Comparison of ENCODE assay signal across 22 cellular contexts in the genomic region with DNA sequence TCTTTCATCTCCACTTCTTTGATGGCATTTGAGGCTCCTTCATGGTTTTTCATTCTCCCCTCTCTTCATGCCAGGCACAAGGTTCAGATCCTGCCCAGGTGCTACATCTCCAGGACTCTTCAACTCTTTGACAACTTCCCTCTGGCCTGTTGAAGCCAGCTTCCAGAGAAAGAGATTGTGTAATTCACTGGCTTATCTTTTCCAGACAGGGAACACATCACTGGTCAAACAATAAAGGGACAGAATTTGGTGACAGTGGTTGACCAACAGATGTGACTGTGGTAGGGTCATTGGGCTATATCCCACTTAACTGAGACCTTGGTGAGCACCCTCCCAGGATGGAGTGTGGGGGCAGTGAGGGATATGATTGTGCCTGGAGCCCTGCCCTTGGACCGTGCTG.
DNase-seq lines count a peak whose midpoint lies in the region; ATAC-seq, FAIRE-seq and TF ChIP-seq lines count a peak whose summit lies in the region.
"Had no signal": no experiment of that assay in that cellular context is flagged by ENCODE, and none has a peak within 500 bp of the region (broad histone marks: within the 10 kb centered on the region; RNA-seq: fewer than 3 reads in every experiment).

No MANE protein-coding gene starts in this region.

- WGBS in right lobe of liver (ENCODE audit: insufficient coverage, low coverage, low lambda C conversion rate, missing lambda C conversion rate): 29% methylated on average over 1 of the region's 1 CpG
- 0% methylated on average over 1 of the region's 1 CpG for WGBS in HepG2 (ENCODE audit: low lambda C conversion rate)

- no peak overlapping the region for H3K27ac Mint-ChIP-seq in activated naive CD8-positive, alpha-beta T cell treated with anti-CD3 and anti-CD28 coated beads, Interleukin-2, amount 50 U/mL, for 24 hours
- no peak overlapping the region for H3K27ac Mint-ChIP-seq in activated naive CD8-positive, alpha-beta T cell treated with anti-CD3 and anti-CD28 coated beads for 36 hours
- H3K27ac Mint-ChIP-seq: CD4-positive, alpha-beta T cell; HFFc6 had no signal

- TF ChIP-seq POLR2A in right lobe of liver (IDR thresholded peaks at IDR 0.05) (no peak), HepG2 (IDR thresholded peaks at IDR 0.05; ENCODE audit: insufficient read depth in 1 of 2, low read depth in 2 of 2, low read length in 2 of 2) (no peak)

- H3K27ac ChIP-seq in right lobe of liver: no peak overlapping the region
- no peak overlapping the region for H3K27ac ChIP-seq in HepG2 (ENCODE audit: extremely low read length, insufficient read depth, low read length)
- H3K27ac ChIP-seq: 22Rv1, A549, C4-2B had no signal

- no peaks in the 10 kb centered on the region for H3K79me2 ChIP-seq in HepG2 (ENCODE audit: insufficient read depth, low read length)

- no peak for FAIRE-seq in HepG2 (lab: Jason Lieb, UNC)
- FAIRE-seq: A549, GM12892, GM18507 had no signal

- H3K4me3 ChIP-seq in right lobe of liver: no peak overlapping the region
- no peak overlapping the region for H3K4me3 ChIP-seq in HepG2 (replicated peaks in 1 of 3; ENCODE audit: insufficient read depth in 1 of 3, low read depth in 2 of 3, low read length in 3 of 3)
- H3K4me3 ChIP-seq: A549 had no signal

- POLR2A ChIA-PET in HepG2 (lab: Yijun Ruan, JAX): no interaction called here

- no TSS peak for BruUV-seq in HepG2 (replicated peaks; lab: Mats Ljungman, UMichigan)

- H4K20me1 ChIP-seq in HepG2 (ENCODE audit: insufficient read depth, low read length): no peaks in the 10 kb centered on the region

- no peak for DNase-seq in activated naive CD8-positive, alpha-beta T cell treated with anti-CD3 and anti-CD28 coated beads, Interleukin-2, amount 50 U/mL, for 24 hours
- no peak for DNase-seq in activated naive CD8-positive, alpha-beta T cell treated with anti-CD3 and anti-CD28 coated beads for 36 hours
- DNase-seq in right lobe of liver: no peak
- no peak for DNase-seq in HepG2 (ENCODE audit: low spot score)
- DNase-seq in left lobe of liver (ENCODE audit: low spot score): no peak
- DNase-seq in KG1 (lab: John Stamatoyannopoulos, UW): no peak
- DNase-seq: AML-193; CD4-positive, alpha-beta T cell; DMS153; DMS79; GDM1; GOT3; H7; HFFc6; IMR-90 had no signal

- in situ Hi-C loops in HepG2 (cut with HindIII; ENCODE audit: extremely low pct_ligation_motif_present, low pct_unique_long_range_greater_than_20kb): no loop called here

- no peaks in the 10 kb centered on the region for H3K9me3 Mint-ChIP-seq in activated naive CD8-positive, alpha-beta T cell treated with anti-CD3 and anti-CD28 coated beads, Interleukin-2, amount 50 U/mL, for 24 hours
- H3K9me3 Mint-ChIP-seq in activated naive CD8-positive, alpha-beta T cell treated with anti-CD3 and anti-CD28 coated beads for 36 hours: no peaks in the 10 kb centered on the region
- H3K9me3 Mint-ChIP-seq: CD4-positive, alpha-beta T cell had no signal

- intact Hi-C loops in right lobe of liver (cut with DNase I) (no loop called here), HepG2 (cut with micrococcal nuclease; ENCODE audit: unreplicated experiment) (no loop called here)

- H3K27me3 ChIP-seq in right lobe of liver (no peaks in the 10 kb centered on the region), HepG2 (ENCODE audit: control insufficient read depth in 1 of 2, insufficient read depth in 2 of 2, low read length in 2 of 2) (peaks cover 1 to 22% of the 10 kb centered on the region in 2 experiments; a peak in 1 of 5 replicates)

- no peak for TF ChIP-seq RAD21 in HepG2 (CRISPR knock-in tag; IDR thresholded peaks at IDR 0.05)

- H3K36me3 ChIP-seq in right lobe of liver (no peaks in the 10 kb centered on the region), HepG2 (replicated peaks in 1 of 2; ENCODE audit: control insufficient read depth in 1 of 2, insufficient read depth in 2 of 2, low read length in 2 of 2) (no peaks in the 10 kb centered on the region)

- H3K27me3 Mint-ChIP-seq in activated naive CD8-positive, alpha-beta T cell treated with anti-CD3 and anti-CD28 coated beads, Interleukin-2, amount 50 U/mL, for 24 hours: no peaks in the 10 kb centered on the region
- H3K27me3 Mint-ChIP-seq in activated naive CD8-positive, alpha-beta T cell treated with anti-CD3 and anti-CD28 coated beads for 36 hours: peaks cover 10% of the 10 kb centered on the region

- no peak overlapping the region for H3K9ac ChIP-seq in HepG2 (ENCODE audit: insufficient read depth, low read depth, low read length)

- ATAC-seq in activated naive CD8-positive, alpha-beta T cell treated with anti-CD3 and anti-CD28 coated beads, Interleukin-2, amount 50 U/mL, for 24 hours: peak; percentile 16
- ATAC-seq in right lobe of liver (peak; percentile 33 to 94 (median 76)), HepG2 (no peak), left lobe of liver (peak; percentile 87), GM18517 (IDR thresholded peaks at IDR 0.05; ENCODE audit: unreplicated experiment) (no peak)
- ATAC-seq: A549, HCT116 had no signal

- TF ChIP-seq CTCF in right lobe of liver (IDR thresholded peaks at IDR 0.05) (no peak), HepG2 (CRISPR knock-in tag; IDR thresholded peaks at IDR 0.05) (no peak)

- H3K4me1 ChIP-seq in right lobe of liver (no peaks in the 10 kb centered on the region), HepG2 (ENCODE audit: insufficient read depth, low read length) (no peaks in the 10 kb centered on the region)
- H3K4me1 ChIP-seq: A549 had no signal

- H3K9me3 ChIP-seq in right lobe of liver: no peaks in the 10 kb centered on the region
- no peaks in the 10 kb centered on the region for H3K9me3 ChIP-seq in HepG2 (ENCODE audit: low read length)
- H3K9me3 ChIP-seq: A549 had no signal

- H3K4me2 ChIP-seq in HepG2 (ENCODE audit: low read depth, low read length): no peak overlapping the region
- H3K4me2 ChIP-seq: A549 had no signal

- TF ChIP-seq EP300 in HepG2 (IDR thresholded peaks at IDR 0.05; ENCODE audit: low read depth in 2 of 2, low read length in 2 of 2) (no peak), HepG2 (CRISPR knock-in tag; IDR thresholded peaks at IDR 0.05; ENCODE audit: borderline replicate concordance) (no peak)

- no peak overlapping the region for H2AFZ ChIP-seq in HepG2 (ENCODE audit: low read length)

- no peaks in the 10 kb centered on the region for H3K4me1 Mint-ChIP-seq in activated naive CD8-positive, alpha-beta T cell treated with anti-CD3 and anti-CD28 coated beads, Interleukin-2, amount 50 U/mL, for 24 hours
- no peaks in the 10 kb centered on the region for H3K4me1 Mint-ChIP-seq in activated naive CD8-positive, alpha-beta T cell treated with anti-CD3 and anti-CD28 coated beads for 36 hours

- CTCF ChIA-PET in HepG2 (lab: Yijun Ruan, JAX; ENCODE audit: low intra/inter-chr PET ratio, low total read pairs): no interaction called here

- no peak overlapping the region for H3K4me3 Mint-ChIP-seq in activated naive CD8-positive, alpha-beta T cell treated with anti-CD3 and anti-CD28 coated beads, Interleukin-2, amount 50 U/mL, for 24 hours
- no peak overlapping the region for H3K4me3 Mint-ChIP-seq in activated naive CD8-positive, alpha-beta T cell treated with anti-CD3 and anti-CD28 coated beads for 36 hours
- H3K4me3 Mint-ChIP-seq: CD4-positive, alpha-beta T cell; HFFc6 had no signal

- no peaks in the 10 kb centered on the region for H3K36me3 Mint-ChIP-seq in activated naive CD8-positive, alpha-beta T cell treated with anti-CD3 and anti-CD28 coated beads, Interleukin-2, amount 50 U/mL, for 24 hours (ENCODE audit: low read depth)
- H3K36me3 Mint-ChIP-seq in activated naive CD8-positive, alpha-beta T cell treated with anti-CD3 and anti-CD28 coated beads for 36 hours: no peaks in the 10 kb centered on the region

TF ChIP-seq in HepG2, 621 proteins besides CTCF, POLR2A, EP300 and RAD21:
- TF ChIP-seq HDAC2 (CRISPR knock-in tag; IDR thresholded peaks at IDR 0.05): no peak
- TF ChIP-seq, protein P1, sequence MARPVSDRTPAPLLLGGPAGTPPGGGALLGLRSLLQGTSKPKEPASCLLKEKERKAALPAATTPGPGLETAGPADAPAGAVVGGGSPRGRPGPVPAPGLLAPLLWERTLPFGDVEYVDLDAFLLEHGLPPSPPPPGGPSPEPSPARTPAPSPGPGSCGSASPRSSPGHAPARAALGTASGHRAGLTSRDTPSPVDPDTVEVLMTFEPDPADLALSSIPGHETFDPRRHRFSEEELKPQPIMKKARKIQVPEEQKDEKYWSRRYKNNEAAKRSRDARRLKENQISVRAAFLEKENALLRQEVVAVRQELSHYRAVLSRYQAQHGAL (CRISPR knock-in tag; IDR thresholded peaks at IDR 0.05; ENCODE audit: not compliant biosample characterization): no peak
TF ChIP-seq in HepG2: peak in this region for 0.

Comparison
In these comparisons a context has a peak if more than half of its experiments do, and no peak if none do; other contexts are left out.
1. ATAC-seq: peak in activated naive CD8-positive, alpha-beta T cell treated with anti-CD3 and anti-CD28 coated beads, Interleukin-2, amount 50 U/mL, for 24 hours (single experiment), right lobe of liver (4 of 4) and left lobe of liver (single experiment); none in HepG2 (single experiment) and GM18517 (single experiment).